8 cellular contexts compared by ENCODE assay signal in genomic region chr2:222656544-222657446, GRCh38. TPM values are rescaled to one million over a fixed set of nuclear protein-coding genes. Genes with fewer than 3 reads are reported as not detected.
DNase-seq lines count a peak whose midpoint lies in the region; ATAC-seq and TF ChIP-seq lines count a peak whose summit lies in the region.

No MANE protein-coding gene starts in this region.

- H3K27me3 Mint-ChIP-seq in activated T-helper 17 cell treated with anti-CD3 and anti-CD28 coated beads, Interleukin-2, amount 50 U/mL, for 72 hours, result no peaks in the 10 kb centered on the region
- H3K27me3 Mint-ChIP-seq in stimulated activated naive CD8-positive, alpha-beta T cell treated with anti-CD3 and anti-CD28 coated beads, Interleukin-15, amount 100 ng/mL, for 72 hours, result no peaks in the 10 kb centered on the region

- ATAC-seq in GM19328 (IDR thresholded peaks at IDR 0.05; ENCODE audit: unreplicated experiment) (peak; percentile 27), HG03378 (IDR thresholded peaks at IDR 0.05; ENCODE audit: unreplicated experiment) (peak; percentile 29)
- peak; percentile 11 for ATAC-seq in activated T-helper 17 cell treated with anti-CD3 and anti-CD28 coated beads, Interleukin-2, amount 50 U/mL, for 72 hours (replicated peaks)
- peak; percentile 32 for ATAC-seq in stimulated activated naive CD8-positive, alpha-beta T cell treated with anti-CD3 and anti-CD28 coated beads, Interleukin-15, amount 100 ng/mL, for 72 hours

- TF ChIP-seq CTCF in AG10803 (conservative IDR thresholded peaks at IDR 0.05; ENCODE audit: low read length), result no peak
- TF ChIP-seq CTCF in GM20000 (IDR thresholded peaks at IDR 0.05; ENCODE audit: extremely low read depth, missing control alignments), result no peak

- peak overlapping the region; percentile 100 for H3K27ac Mint-ChIP-seq in activated T-helper 17 cell treated with anti-CD3 and anti-CD28 coated beads, Interleukin-2, amount 50 U/mL, for 72 hours
- peak overlapping the region; percentile 100 for H3K27ac Mint-ChIP-seq in stimulated activated naive CD8-positive, alpha-beta T cell treated with anti-CD3 and anti-CD28 coated beads, Interleukin-15, amount 100 ng/mL, for 72 hours

- H3K36me3 Mint-ChIP-seq in activated T-helper 17 cell treated with anti-CD3 and anti-CD28 coated beads, Interleukin-2, amount 50 U/mL, for 72 hours (ENCODE audit: low read depth), result peaks cover 23% of the 10 kb centered on the region

- no peaks in the 10 kb centered on the region for H3K9me3 Mint-ChIP-seq in activated T-helper 17 cell treated with anti-CD3 and anti-CD28 coated beads, Interleukin-2, amount 50 U/mL, for 72 hours
- no peaks in the 10 kb centered on the region for H3K9me3 Mint-ChIP-seq in stimulated activated naive CD8-positive, alpha-beta T cell treated with anti-CD3 and anti-CD28 coated beads, Interleukin-15, amount 100 ng/mL, for 72 hours

- peaks cover 24% of the 10 kb centered on the region for H3K4me1 Mint-ChIP-seq in activated T-helper 17 cell treated with anti-CD3 and anti-CD28 coated beads, Interleukin-2, amount 50 U/mL, for 72 hours
- H3K4me1 Mint-ChIP-seq in stimulated activated naive CD8-positive, alpha-beta T cell treated with anti-CD3 and anti-CD28 coated beads, Interleukin-15, amount 100 ng/mL, for 72 hours, result peaks cover 30% of the 10 kb centered on the region

- peak overlapping the region; percentile 99 for H3K4me3 ChIP-seq in AG10803 (ENCODE audit: low read length)
- peak overlapping the region; percentile 84 for H3K4me3 ChIP-seq in iPS-18c (ENCODE audit: insufficient read depth, low read depth, low read length)

- DNase-seq in AG10803 (ENCODE audit: low read depth), result no peak
- DNase-seq in stimulated activated naive CD8-positive, alpha-beta T cell treated with anti-CD3 and anti-CD28 coated beads, Interleukin-15, amount 100 ng/mL, for 72 hours, result no peak
- DNase-seq in mesenteric fat pad (ENCODE audit: low spot score), result no peak
- DNase-seq in GM20000 (ENCODE audit: low spot score), result no peak

- H3K9me3 ChIP-seq in iPS-18c (ENCODE audit: control insufficient read depth, insufficient read depth, low read length), result peaks cover 2% of the 10 kb centered on the region

- peak overlapping the region; percentile 99 for H3K4me3 Mint-ChIP-seq in activated T-helper 17 cell treated with anti-CD3 and anti-CD28 coated beads, Interleukin-2, amount 50 U/mL, for 72 hours
- peak overlapping the region; percentile 91 to 99 for H3K4me3 Mint-ChIP-seq in stimulated activated naive CD8-positive, alpha-beta T cell treated with anti-CD3 and anti-CD28 coated beads, Interleukin-15, amount 100 ng/mL, for 72 hours

RNA-seq across cellular contexts. Expression of gene FARSB, which starts 0.9 kb away (rescaled TPM):
- 10 to 100 TPM; 23.2 to 48.6 TPM for total RNA-seq in activated T-helper 17 cell treated with anti-CD3 and anti-CD28 coated beads, Interleukin-2, amount 50 U/mL, for 72 hours
- total RNA-seq in mesenteric fat pad, result 25.5 TPM

RNA-seq across cellular contexts. Expression of gene MOGAT1, which starts 14.7 kb away (rescaled TPM):
- not detected for total RNA-seq in activated T-helper 17 cell treated with anti-CD3 and anti-CD28 coated beads, Interleukin-2, amount 50 U/mL, for 72 hours
- 0.74 TPM for total RNA-seq in mesenteric fat pad
